7 cellular contexts compared by ENCODE assay signal in the genomic region with DNA sequence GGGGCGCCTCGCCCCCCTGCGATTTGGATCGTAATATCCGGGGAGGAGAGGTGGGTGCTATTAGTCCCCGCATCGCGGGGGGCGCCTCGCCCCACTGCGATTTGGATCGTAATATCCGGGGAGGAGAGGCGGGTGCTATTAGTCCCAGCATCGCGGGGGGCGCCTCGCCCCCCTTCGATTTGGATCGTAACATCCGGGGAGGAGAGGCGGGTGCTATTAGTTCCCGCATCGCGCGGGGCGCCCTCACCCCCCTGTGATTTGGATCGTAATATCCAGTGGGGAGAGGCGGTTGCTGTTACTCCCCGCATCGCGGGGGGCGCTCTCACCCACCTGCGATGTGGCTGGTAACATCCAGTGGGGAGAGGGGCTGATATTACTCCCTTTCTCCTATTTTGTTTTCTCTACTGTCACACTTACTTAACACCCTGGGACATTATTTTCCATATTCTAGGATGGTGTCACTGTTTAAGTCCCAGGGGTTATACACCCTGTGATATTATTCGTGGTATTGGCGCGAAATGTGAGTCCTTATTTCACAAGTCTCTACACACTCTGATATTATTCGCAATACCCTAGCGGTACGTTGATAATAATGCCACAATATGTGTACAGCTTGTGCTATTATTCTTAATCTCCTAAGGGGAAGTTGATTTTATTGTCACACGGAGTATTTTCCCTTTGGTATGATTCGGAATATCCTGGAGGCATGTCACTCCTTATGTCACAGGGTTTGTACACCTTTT. TPM values are rescaled to one million over a fixed set of nuclear protein-coding genes. Genes with fewer than 3 reads are reported as not detected.
DNase-seq lines count a peak whose midpoint lies in the region; ATAC-seq and TF ChIP-seq lines count a peak whose summit lies in the region.

No MANE protein-coding gene starts in this region.

- H3K4me3 Mint-ChIP-seq in activated naive CD4-positive, alpha-beta T cell treated with anti-CD3 and anti-CD28 coated beads, Interleukin-2, amount 50 U/mL, for 24 hours = peak overlapping the region; percentile 80
- H3K4me3 Mint-ChIP-seq in memory B cell (peak overlapping the region; percentile 34), type B pancreatic cell (no peak overlapping the region)

- no peak overlapping the region for H3K27ac Mint-ChIP-seq in activated naive CD4-positive, alpha-beta T cell treated with anti-CD3 and anti-CD28 coated beads, Interleukin-2, amount 50 U/mL, for 24 hours
- H3K27ac Mint-ChIP-seq in memory B cell = no peak overlapping the region
- no peak overlapping the region for H3K27ac Mint-ChIP-seq in type B pancreatic cell

- ATAC-seq in memory B cell (ENCODE audit: low read depth) = peak; percentile 85
- ATAC-seq in HG03521 (IDR thresholded peaks at IDR 0.05; ENCODE audit: unreplicated experiment) = no peak

- H3K9me3 Mint-ChIP-seq in activated naive CD4-positive, alpha-beta T cell treated with anti-CD3 and anti-CD28 coated beads, Interleukin-2, amount 50 U/mL, for 24 hours = no peaks in the 10 kb centered on the region
- H3K9me3 Mint-ChIP-seq in memory B cell = no peaks in the 10 kb centered on the region
- peaks cover 8% of the 10 kb centered on the region for H3K9me3 Mint-ChIP-seq in type B pancreatic cell

- H3K4me1 Mint-ChIP-seq in activated naive CD4-positive, alpha-beta T cell treated with anti-CD3 and anti-CD28 coated beads, Interleukin-2, amount 50 U/mL, for 24 hours = peaks cover 18% of the 10 kb centered on the region
- peaks cover 12% of the 10 kb centered on the region for H3K4me1 Mint-ChIP-seq in memory B cell
- H3K4me1 Mint-ChIP-seq in type B pancreatic cell (ENCODE audit: unreplicated experiment) = peaks cover 30% of the 10 kb centered on the region

- H3K36me3 Mint-ChIP-seq in activated naive CD4-positive, alpha-beta T cell treated with anti-CD3 and anti-CD28 coated beads, Interleukin-2, amount 50 U/mL, for 24 hours = no peaks in the 10 kb centered on the region
- H3K36me3 Mint-ChIP-seq in memory B cell (no peaks in the 10 kb centered on the region), type B pancreatic cell (no peaks in the 10 kb centered on the region)

- in situ Hi-C loops in GM13976 (cut with MboI; ENCODE audit: low sequenced_read_pairs, unreplicated experiment) = no loop called here

- DNase-seq in GM13976 (ENCODE audit: low spot score) (peak; percentile 22), NOMO-1 treated with DMSO at 0.1 percent for 48 hours (lab: John Stamatoyannopoulos, UW; ENCODE audit: unreplicated experiment) (peak; percentile 42), memory B cell (ENCODE audit: low spot score in 2 of 2) (peak; percentile 28 to 43), type B pancreatic cell (ENCODE audit: extremely low spot score, unreplicated experiment) (no peak), NCI-H226 (no peak)

- TF ChIP-seq CTCF in GM13976 (IDR thresholded peaks at IDR 0.05; ENCODE audit: borderline replicate concordance, control extremely low read depth, extremely low read depth, insufficient read depth, missing control alignments) = peak; percentile 11
- peak; percentile 56 for TF ChIP-seq CTCF in type B pancreatic cell (conservative IDR thresholded peaks at IDR 0.05)

- peaks cover 12% of the 10 kb centered on the region for H3K27me3 Mint-ChIP-seq in activated naive CD4-positive, alpha-beta T cell treated with anti-CD3 and anti-CD28 coated beads, Interleukin-2, amount 50 U/mL, for 24 hours
- H3K27me3 Mint-ChIP-seq in memory B cell (peaks cover 23% of the 10 kb centered on the region), type B pancreatic cell (no peaks in the 10 kb centered on the region)

RNA-seq across cellular contexts. Expression of gene ALDH3B2, which starts 57.8 kb away (rescaled TPM):
- total RNA-seq in type B pancreatic cell (ENCODE audit: low replicate concordance) = 4.8 and 9.4 TPM in 2 replicates

Comparison
In these comparisons a context has a peak if more than half of its experiments do, and no peak if none do; other contexts are left out.
1. DNase-seq: peak in GM13976 (single experiment), NOMO-1 treated with DMSO at 0.1 percent for 48 hours (single experiment) and memory B cell (2 of 2); none in type B pancreatic cell (single experiment) and NCI-H226 (single experiment).